17 cellular contexts compared by ENCODE assay signal in genomic region chr9:36402536-36402935, GRCh38. TPM values are rescaled to one million over a fixed set of nuclear protein-coding genes. Genes with fewer than 3 reads are reported as not detected.
DNase-seq lines count a peak whose midpoint lies in the region; ATAC-seq and TF ChIP-seq lines count a peak whose summit lies in the region.
"Had no signal": no experiment of that assay in that cellular context is flagged by ENCODE, and none has a peak within 500 bp of the region (broad histone marks: within the 10 kb centered on the region; RNA-seq: fewer than 3 reads in every experiment).

No MANE protein-coding gene starts in this region.

- H3K27ac ChIP-seq in A673 (ENCODE audit: low read depth, low read length, poor library complexity, severe bottlenecking) (no peak overlapping the region), MM.1S (ENCODE audit: low read length) (no peak overlapping the region)
- H3K27ac ChIP-seq: epithelial cell of prostate, lower lobe of right lung had no signal

- TF ChIP-seq CTCF in A673 (conservative IDR thresholded peaks at IDR 0.05; ENCODE audit: low read depth, low read length): no peak
- no peak for TF ChIP-seq CTCF in MM.1S (IDR thresholded peaks at IDR 0.05; ENCODE audit: low read length)

- peak overlapping the region; percentile 30 for H3K27ac Mint-ChIP-seq in activated naive CD4-positive, alpha-beta T cell treated with anti-CD3 and anti-CD28 coated beads for 36 hours
- H3K27ac Mint-ChIP-seq in activated CD8-positive, alpha-beta T cell treated with anti-CD3 and anti-CD28 coated beads, Interleukin-2, amount 10 ng/mL, durations not matched to agents 7 days and 5 days: peak overlapping the region; percentile 21
- H3K27ac Mint-ChIP-seq in stimulated activated memory B cell treated with anti-CD40 and anti-IgM and Interleukin-4, amounts not matched to agents 10 μg/mL and 1 μg/mL and 100 μg/mL, for 72 hours: peak overlapping the region; percentile 62

- H3K27me3 Mint-ChIP-seq in activated naive CD4-positive, alpha-beta T cell treated with anti-CD3 and anti-CD28 coated beads for 36 hours (ENCODE audit: low read depth): no peaks in the 10 kb centered on the region
- no peaks in the 10 kb centered on the region for H3K27me3 Mint-ChIP-seq in activated CD8-positive, alpha-beta T cell treated with anti-CD3 and anti-CD28 coated beads, Interleukin-2, amount 10 ng/mL, durations not matched to agents 7 days and 5 days (ENCODE audit: low read depth)
- H3K27me3 Mint-ChIP-seq in stimulated activated memory B cell treated with anti-CD40 and anti-IgM and Interleukin-4, amounts not matched to agents 10 μg/mL and 1 μg/mL and 100 μg/mL, for 72 hours: no peaks in the 10 kb centered on the region

- H3K9me3 ChIP-seq in A673 (ENCODE audit: low read depth, low read length, poor library complexity, severe bottlenecking): no peaks in the 10 kb centered on the region
- no peaks in the 10 kb centered on the region for H3K9me3 ChIP-seq in MM.1S (replicated peaks; ENCODE audit: insufficient read depth, low read length)
- H3K9me3 ChIP-seq: lower lobe of right lung, Peyer's patch had no signal

- no peak for ATAC-seq in activated CD8-positive, alpha-beta T cell treated with anti-CD3 and anti-CD28 coated beads, Interleukin-2, amount 10 ng/mL, durations not matched to agents 7 days and 5 days
- ATAC-seq in stimulated activated memory B cell treated with anti-CD40 and anti-IgM and Interleukin-4, amounts not matched to agents 10 μg/mL and 1 μg/mL and 100 μg/mL, for 72 hours: no peak
- ATAC-seq: K562, lower lobe of right lung, SK-N-SH treated with all-trans-retinoic acid at 6 μM for 48 hours had no signal

- H3K9me3 Mint-ChIP-seq in activated naive CD4-positive, alpha-beta T cell treated with anti-CD3 and anti-CD28 coated beads for 36 hours: no peaks in the 10 kb centered on the region
- no peaks in the 10 kb centered on the region for H3K9me3 Mint-ChIP-seq in activated CD8-positive, alpha-beta T cell treated with anti-CD3 and anti-CD28 coated beads, Interleukin-2, amount 10 ng/mL, durations not matched to agents 7 days and 5 days (ENCODE audit: insufficient read depth)
- H3K9me3 Mint-ChIP-seq in stimulated activated memory B cell treated with anti-CD40 and anti-IgM and Interleukin-4, amounts not matched to agents 10 μg/mL and 1 μg/mL and 100 μg/mL, for 72 hours: no peaks in the 10 kb centered on the region

- POLR2A ChIA-PET in activated CD8-positive, alpha-beta T cell treated with anti-CD3 and anti-CD28 coated beads, Interleukin-2, amount 10 ng/mL, durations not matched to agents 7 days and 5 days (lab: Charles Lee): interaction anchor here (0.7 to 1.1 kb wide), 2 partner anchors 38 to 56 kb away, joined by 3 read pairs; no protein-coding TSS in a partner anchor
- POLR2A ChIA-PET in A673 (lab: Charles Lee; ENCODE audit: low non-redundant PET): interaction anchor here (0.6 kb wide), 1 partner anchor 111 kb away, joined by 3 read pairs; no protein-coding TSS in a partner anchor

- H3K4me3 ChIP-seq in A673 (ENCODE audit: low read depth, low read length, poor library complexity, severe bottlenecking) (no peak overlapping the region), MM.1S (ENCODE audit: low read length) (no peak overlapping the region)
- H3K4me3 ChIP-seq: K562, lower lobe of right lung, Peyer's patch had no signal

- H3K27me3 ChIP-seq in A673 (replicated peaks; ENCODE audit: insufficient read depth, low read depth, low read length, poor library complexity) (no peaks in the 10 kb centered on the region), MM.1S (replicated peaks; ENCODE audit: insufficient read depth, low read length) (no peaks in the 10 kb centered on the region)
- H3K27me3 ChIP-seq: Peyer's patch had no signal

- H3K4me1 ChIP-seq in A673 (ENCODE audit: insufficient read depth, low read length, poor library complexity, severe bottlenecking) (peaks cover 8% of the 10 kb centered on the region), MM.1S (ENCODE audit: low read length) (0 out of 2 replicates have a peak, but pooled peaks cover 14% of the 10 kb centered on the region)

- CTCF ChIA-PET in activated naive CD4-positive, alpha-beta T cell treated with anti-CD3 and anti-CD28 coated beads for 36 hours (lab: Charles Lee): interaction anchor here (0.7 to 8.8 kb wide), 5 partner anchors 19 to 326 kb away, joined by 3 to 238 read pairs (median 3); no protein-coding TSS in a partner anchor
- CTCF ChIA-PET in activated CD8-positive, alpha-beta T cell treated with anti-CD3 and anti-CD28 coated beads, Interleukin-2, amount 10 ng/mL, durations not matched to agents 7 days and 5 days (lab: Charles Lee): interaction anchor here (1.2 to 2.8 kb wide), 5 partner anchors 48 to 326 kb away, joined by 3 to 17 read pairs (median 3); no protein-coding TSS in a partner anchor
- CTCF ChIA-PET in A673 (lab: Charles Lee): interaction anchor here (0.6 kb wide), 1 partner anchor 446 kb away, joined by 3 read pairs; no protein-coding TSS in a partner anchor

- no peak overlapping the region for H2AFZ ChIP-seq in MM.1S (ENCODE audit: low read length)

- no peak for DNase-seq in activated naive CD4-positive, alpha-beta T cell treated with anti-CD3 and anti-CD28 coated beads for 36 hours
- DNase-seq in activated naive CD4-positive, alpha-beta T cell (lab: John Stamatoyannopoulos, UW): no peak
- DNase-seq in activated CD8-positive, alpha-beta T cell treated with anti-CD3 and anti-CD28 coated beads, Interleukin-2, amount 10 ng/mL, durations not matched to agents 7 days and 5 days: no peak
- DNase-seq in kidney tubule cell (ENCODE audit: low spot score) (peak; percentile 9), A673 (ENCODE audit: low spot score) (no peak), C1 segment of cervical spinal cord (lab: John Stamatoyannopoulos, UW) (no peak), MM.1S (no peak)
- DNase-seq: amygdala, lower lobe of right lung, NCI-H1092 treated with DMSO at 0.1 percent for 48 hours, NCI-H82, Peyer's patch, retina had no signal

- H3K36me3 ChIP-seq in A673 (ENCODE audit: insufficient read depth, low read length, poor library complexity, severe bottlenecking) (no peaks in the 10 kb centered on the region), MM.1S (replicated peaks; ENCODE audit: insufficient read depth, low read length) (no peaks in the 10 kb centered on the region)
- H3K36me3 ChIP-seq: lower lobe of right lung, Peyer's patch had no signal

- no TSS peak for BruUV-seq in A673 (replicated peaks; lab: Mats Ljungman, UMichigan)

- intact Hi-C loops in activated naive CD4-positive, alpha-beta T cell treated with anti-CD3 and anti-CD28 coated beads for 36 hours (cut with micrococcal nuclease): no loop called here
- intact Hi-C loops in A673 (cut with micrococcal nuclease; ENCODE audit: unreplicated experiment): no loop called here

- no peak overlapping the region for H3K9ac ChIP-seq in MM.1S (ENCODE audit: low read length)

- peaks cover 16% of the 10 kb centered on the region for H3F3A ChIP-seq in MM.1S (ENCODE audit: insufficient read depth, low read length)

- no peaks in the 10 kb centered on the region for H3K9me2 ChIP-seq in MM.1S (replicated peaks; ENCODE audit: insufficient read depth, low read length)

- H3K79me2 ChIP-seq in MM.1S (ENCODE audit: low read length): peaks cover 44% of the 10 kb centered on the region

- H3K4me3 Mint-ChIP-seq in activated naive CD4-positive, alpha-beta T cell treated with anti-CD3 and anti-CD28 coated beads for 36 hours: no peak overlapping the region
- H3K4me3 Mint-ChIP-seq in activated CD8-positive, alpha-beta T cell treated with anti-CD3 and anti-CD28 coated beads, Interleukin-2, amount 10 ng/mL, durations not matched to agents 7 days and 5 days: no peak overlapping the region
- no peak overlapping the region for H3K4me3 Mint-ChIP-seq in stimulated activated memory B cell treated with anti-CD40 and anti-IgM and Interleukin-4, amounts not matched to agents 10 μg/mL and 1 μg/mL and 100 μg/mL, for 72 hours

- peaks cover 30% of the 10 kb centered on the region for H3K4me1 Mint-ChIP-seq in activated naive CD4-positive, alpha-beta T cell treated with anti-CD3 and anti-CD28 coated beads for 36 hours (ENCODE audit: low read depth)
- H3K4me1 Mint-ChIP-seq in activated CD8-positive, alpha-beta T cell treated with anti-CD3 and anti-CD28 coated beads, Interleukin-2, amount 10 ng/mL, durations not matched to agents 7 days and 5 days (ENCODE audit: low read depth): peaks cover 37% of the 10 kb centered on the region
- peaks cover 45% of the 10 kb centered on the region for H3K4me1 Mint-ChIP-seq in stimulated activated memory B cell treated with anti-CD40 and anti-IgM and Interleukin-4, amounts not matched to agents 10 μg/mL and 1 μg/mL and 100 μg/mL, for 72 hours

- H4K20me1 ChIP-seq in MM.1S (ENCODE audit: insufficient read depth, low read length): no peaks in the 10 kb centered on the region

- H3K36me3 Mint-ChIP-seq in activated naive CD4-positive, alpha-beta T cell treated with anti-CD3 and anti-CD28 coated beads for 36 hours (ENCODE audit: low read depth): no peaks in the 10 kb centered on the region
- peaks cover 4% of the 10 kb centered on the region for H3K36me3 Mint-ChIP-seq in activated CD8-positive, alpha-beta T cell treated with anti-CD3 and anti-CD28 coated beads, Interleukin-2, amount 10 ng/mL, durations not matched to agents 7 days and 5 days (ENCODE audit: low read depth)
- H3K36me3 Mint-ChIP-seq in stimulated activated memory B cell treated with anti-CD40 and anti-IgM and Interleukin-4, amounts not matched to agents 10 μg/mL and 1 μg/mL and 100 μg/mL, for 72 hours: no peaks in the 10 kb centered on the region

- H3K4me2 ChIP-seq in MM.1S (ENCODE audit: low read depth, low read length): no peak overlapping the region

RNA-seq across cellular contexts. Expression of gene RNF38, which starts 2.5 kb away (rescaled TPM):
- total RNA-seq in activated naive CD4-positive, alpha-beta T cell treated with anti-CD3 and anti-CD28 coated beads for 36 hours: 10 to 100 TPM; 22.1 to 22.9 TPM
- 10 to 100 TPM; 39.5 to 40.0 TPM for total RNA-seq in activated CD8-positive, alpha-beta T cell treated with anti-CD3 and anti-CD28 coated beads, Interleukin-2, amount 10 ng/mL, durations not matched to agents 7 days and 5 days
- 26.6 and 30.4 TPM in 2 replicates for total RNA-seq in A673 (2021)
